Comparison of ENCODE assay signal across 21 cellular contexts in genomic region chr7:110921478-110922210, GRCh38.
DNase-seq lines count a peak whose midpoint lies in the region; FAIRE-seq and TF ChIP-seq lines count a peak whose summit lies in the region.
"Had no signal": no experiment of that assay in that cellular context is flagged by ENCODE, and none has a peak within 500 bp of the region (broad histone marks: within the 10 kb centered on the region; RNA-seq: fewer than 3 reads in every experiment).

No MANE protein-coding gene starts in this region.

- FAIRE-seq in bronchial epithelial cell (lab: Jason Lieb, UNC) = no peak
- FAIRE-seq: urothelium cell line had no signal

- H3K36me3 ChIP-seq in cardiac muscle cell = no peaks in the 10 kb centered on the region
- no peaks in the 10 kb centered on the region for H3K36me3 ChIP-seq in left ventricle myocardium inferior
- H3K36me3 ChIP-seq in bronchial epithelial cell (ENCODE audit: control insufficient read depth, insufficient read depth, low read length) = no peaks in the 10 kb centered on the region
- no peaks in the 10 kb centered on the region for H3K36me3 ChIP-seq in smooth muscle cell (ENCODE audit: low read depth)
- H3K36me3 ChIP-seq: HAP-1, SJSA1 had no signal

- no peak overlapping the region for H2AFZ ChIP-seq in smooth muscle cell (ENCODE audit: low read depth)

- no peaks in the 10 kb centered on the region for H4K20me1 ChIP-seq in smooth muscle cell (ENCODE audit: low read depth)

- H3K4me1 ChIP-seq in cardiac muscle cell (ENCODE audit: low read depth) (peaks cover 8% of the 10 kb centered on the region), left ventricle myocardium inferior (peaks cover 19% of the 10 kb centered on the region), smooth muscle cell (ENCODE audit: low read depth) (peaks cover 5% of the 10 kb centered on the region)
- H3K4me1 ChIP-seq: HAP-1 had no signal

- H3F3A ChIP-seq in smooth muscle cell (ENCODE audit: low read depth) = no peaks in the 10 kb centered on the region

- H3K4me3 ChIP-seq in cardiac muscle cell (no peak overlapping the region), left ventricle myocardium inferior (no peak overlapping the region), bronchial epithelial cell (ENCODE audit: low read depth, low read length) (no peak overlapping the region), smooth muscle cell (no peak overlapping the region)
- H3K4me3 ChIP-seq: A549, HAP-1, lung, SJSA1 had no signal

- no peak overlapping the region for H3K9ac ChIP-seq in smooth muscle cell (ENCODE audit: low read depth)

- DNase-seq in cardiac muscle cell (ENCODE audit: low read depth in 1 of 2, low spot score in 1 of 2) = peak in 1 of 2 donors; percentile 37
- DNase-seq in left ventricle myocardium inferior = no peak
- DNase-seq in bronchial epithelial cell (ENCODE audit: low read depth) = peak; percentile 68
- peak; percentile 55 for DNase-seq in iris pigment epithelial cell (ENCODE audit: low read depth)
- DNase-seq in smooth muscle cell (lab: John Stamatoyannopoulos, UW; ENCODE audit: unreplicated experiment) = no peak
- DNase-seq in NCI-H2227 treated with DMSO at 0.1 percent for 48 hours (lab: John Stamatoyannopoulos, UW) = no peak
- DNase-seq in NCI-H128 (lab: John Stamatoyannopoulos, UW; ENCODE audit: unreplicated experiment) = no peak
- no peak for DNase-seq in stimulated activated CD8-positive, alpha-beta memory T cell treated with anti-CD3 and anti-CD28 coated beads, Interleukin-4, amount 100 ng/mL, for 48 hours
- DNase-seq: activated CD4-positive, alpha-beta memory T cell treated with anti-CD3 and anti-CD28 coated beads, Interleukin-2, amount 10 ng/mL, durations not matched to agents 7 days and 5 days; anterior cingulate cortex; GDM1; naive B cell; NCI-H1436; NCI-H82; PC-3; stimulated activated CD4-positive, alpha-beta T cell treated with anti-CD3 and anti-CD28 coated beads, Interleukin-4, amount 100 ng/mL, for 4 hours had no signal

- peak overlapping the region; percentile 7 for H3K4me2 ChIP-seq in smooth muscle cell

- H3K27ac ChIP-seq in cardiac muscle cell = peak overlapping the region; percentile 14
- no peak overlapping the region for H3K27ac ChIP-seq in left ventricle myocardium inferior (replicated peaks)
- peak overlapping the region; percentile 66 for H3K27ac ChIP-seq in smooth muscle cell (ENCODE audit: low read depth)
- H3K27ac ChIP-seq: A549 had no signal

- no peaks in the 10 kb centered on the region for H3K27me3 ChIP-seq in cardiac muscle cell
- H3K27me3 ChIP-seq in left ventricle myocardium inferior (ENCODE audit: low read depth) = no peaks in the 10 kb centered on the region
- no peaks in the 10 kb centered on the region for H3K27me3 ChIP-seq in bronchial epithelial cell (ENCODE audit: control insufficient read depth, insufficient read depth, low read length)
- no peaks in the 10 kb centered on the region for H3K27me3 ChIP-seq in smooth muscle cell (ENCODE audit: low read depth)
- H3K27me3 ChIP-seq: SJSA1 had no signal

- intact Hi-C loops in left ventricle myocardium inferior (cut with micrococcal nuclease) = no loop called here

- no peaks in the 10 kb centered on the region for H3K79me2 ChIP-seq in smooth muscle cell (ENCODE audit: low read depth)

- H3K9me3 ChIP-seq in cardiac muscle cell (ENCODE audit: low read depth) (no peaks in the 10 kb centered on the region), left ventricle myocardium inferior (replicated peaks) (no peaks in the 10 kb centered on the region), smooth muscle cell (replicated peaks; ENCODE audit: low read depth) (no peaks in the 10 kb centered on the region)
- H3K9me3 ChIP-seq: A549, HAP-1, SJSA1 had no signal

- TF ChIP-seq CTCF in cardiac muscle cell (IDR thresholded peaks at IDR 0.05; ENCODE audit: low read depth, low read length) (no peak), left ventricle myocardium inferior (IDR thresholded peaks at IDR 0.05; ENCODE audit: borderline replicate concordance) (no peak), bronchial epithelial cell (IDR thresholded peaks at IDR 0.05; ENCODE audit: insufficient read depth, low read length, severe bottlenecking) (no peak), smooth muscle cell (IDR thresholded peaks at IDR 0.05; ENCODE audit: borderline replicate concordance, insufficient read depth, poor library complexity, severe bottlenecking) (no peak)

Comparison
In these comparisons a context has a peak if more than half of its experiments do, and no peak if none do; other contexts are left out.
1. DNase-seq: peak in bronchial epithelial cell (single experiment) and iris pigment epithelial cell (single experiment); none in left ventricle myocardium inferior (single experiment), smooth muscle cell (single experiment), NCI-H2227 treated with DMSO at 0.1 percent for 48 hours (single experiment), NCI-H128 (single experiment) and stimulated activated CD8-positive, alpha-beta memory T cell treated with anti-CD3 and anti-CD28 coated beads, Interleukin-4, amount 100 ng/mL, for 48 hours (single experiment).